ENCODE assay signal across 10 cellular contexts in genomic region chrX:129678881-129679195, GRCh38. TPM values are rescaled to one million over a fixed set of nuclear protein-coding genes. Genes with fewer than 3 reads are reported as not detected.
A peak's percentile ranks its signal among the peaks of the same experiment; 100 is the strongest.
DNase-seq lines count a peak whose midpoint lies in the region; ATAC-seq and TF ChIP-seq lines count a peak whose summit lies in the region.
"Had no signal": no experiment of that assay in that cellular context is flagged by ENCODE, and none has a peak within 500 bp of the region (broad histone marks: within the 10 kb centered on the region; RNA-seq: fewer than 3 reads in every experiment).

No MANE protein-coding gene starts in this region.

- no peaks in the 10 kb centered on the region for H3K36me3 Mint-ChIP-seq in natural killer cell
- peaks cover 4% of the 10 kb centered on the region for H3K36me3 Mint-ChIP-seq in glutamatergic neuron (ENCODE audit: unreplicated experiment)
- H3K36me3 Mint-ChIP-seq: brain had no signal

- H3K27me3 ChIP-seq in ACC112 (ENCODE audit: insufficient read depth, low read length) (no peaks in the 10 kb centered on the region), GM23248 (replicated peaks; ENCODE audit: insufficient read depth) (no peaks in the 10 kb centered on the region)

- WGBS in GM23248 (ENCODE audit: low coverage in 1 of 2, low lambda C conversion rate in 2 of 2, missing lambda C conversion rate in 2 of 2), 2 experiments: 10 to 14% methylated on average over 4 of the region's 4 CpGs

- H3K4me3 ChIP-seq in ACC112 (ENCODE audit: low read depth, low read length) (peak overlapping the region; percentile 80), GM23248 (peak overlapping the region; percentile 63)

- H3K4me1 ChIP-seq in ACC112 (ENCODE audit: control insufficient read depth, insufficient read depth, low read length, unreplicated experiment): peaks cover 10% of the 10 kb centered on the region
- H3K4me1 ChIP-seq in GM23248 (ENCODE audit: insufficient read depth): peaks cover 6% of the 10 kb centered on the region

- no peaks in the 10 kb centered on the region for H3F3A ChIP-seq in GM23248 (ENCODE audit: insufficient read depth)

- H3K36me3 ChIP-seq in ACC112 (ENCODE audit: insufficient read depth, low read length): no peaks in the 10 kb centered on the region
- no peaks in the 10 kb centered on the region for H3K36me3 ChIP-seq in GM23248 (ENCODE audit: low read depth)

- H3K27ac Mint-ChIP-seq in natural killer cell (peak overlapping the region in 1 of 2 donors; percentile 75), glutamatergic neuron (ENCODE audit: unreplicated experiment) (no peak overlapping the region)
- H3K27ac Mint-ChIP-seq: brain had no signal

- no peak for DNase-seq in GM23248
- no peak for DNase-seq in natural killer cell
- DNase-seq in A172 (ENCODE audit: low spot score): no peak
- no peak for DNase-seq in glutamatergic neuron
- DNase-seq: KG1 had no signal

- intact Hi-C loops in natural killer cell (cut with micrococcal nuclease): loop anchor here (1.0 to 10.0 kb wide), 2 partner anchors 46 to 144 kb away; no protein-coding TSS in a partner anchor

- H3K4me2 ChIP-seq in GM23248 (ENCODE audit: unreplicated experiment): peak overlapping the region; percentile 9

- H3K27ac ChIP-seq in ACC112 (ENCODE audit: low read depth, low read length) (no peak overlapping the region), GM23248 (no peak overlapping the region), angular gyrus (ENCODE audit: low read depth, low read length) (peak overlapping the region; percentile 22)

- in situ Hi-C loops in GM23248 (cut with MboI): no loop called here

- H3K9ac ChIP-seq in GM23248: peak overlapping the region; percentile 73

- no peaks in the 10 kb centered on the region for H3K9me3 Mint-ChIP-seq in natural killer cell
- H3K9me3 Mint-ChIP-seq in glutamatergic neuron (ENCODE audit: unreplicated experiment): no peaks in the 10 kb centered on the region

- no peaks in the 10 kb centered on the region for H3K9me2 ChIP-seq in GM23248 (ENCODE audit: insufficient read depth)

- H3K4me1 Mint-ChIP-seq in natural killer cell (peaks cover 0 to 20% of the 10 kb centered on the region in 2 donors), glutamatergic neuron (ENCODE audit: low read depth, unreplicated experiment) (no peaks in the 10 kb centered on the region)
- H3K4me1 Mint-ChIP-seq: brain had no signal

- ATAC-seq in natural killer cell (no peak), HG03520 (IDR thresholded peaks at IDR 0.05; ENCODE audit: unreplicated experiment) (no peak), GM21423 (IDR thresholded peaks at IDR 0.05; ENCODE audit: unreplicated experiment) (no peak)

- H3K9me3 ChIP-seq in GM23248 (ENCODE audit: low read depth): no peaks in the 10 kb centered on the region

- H3K4me3 Mint-ChIP-seq in natural killer cell (peak overlapping the region; percentile 59), glutamatergic neuron (ENCODE audit: unreplicated experiment) (no peak overlapping the region)
- H3K4me3 Mint-ChIP-seq: brain had no signal

- peaks cover 3 to 7% of the 10 kb centered on the region in 2 donors for H3K27me3 Mint-ChIP-seq in natural killer cell (ENCODE audit: low read depth in 2 of 2)
- H3K27me3 Mint-ChIP-seq in glutamatergic neuron (ENCODE audit: unreplicated experiment): peaks cover 4% of the 10 kb centered on the region
- H3K27me3 Mint-ChIP-seq: brain had no signal

- H4K20me1 ChIP-seq in GM23248 (ENCODE audit: insufficient read depth): no peaks in the 10 kb centered on the region

- H3K79me2 ChIP-seq in ACC112 (ENCODE audit: control insufficient read depth, insufficient read depth, low read length, unreplicated experiment) (no peaks in the 10 kb centered on the region), GM23248 (ENCODE audit: insufficient read depth) (no peaks in the 10 kb centered on the region)

- H2AFZ ChIP-seq in ACC112 (ENCODE audit: low read length, unreplicated experiment) (peak overlapping the region; percentile 93), GM23248 (peak overlapping the region; percentile 93)

- TF ChIP-seq CTCF in natural killer cell (IDR thresholded peaks at IDR 0.05): no peak
- TF ChIP-seq CTCF in glutamatergic neuron (IDR thresholded peaks at IDR 0.05; ENCODE audit: partially characterized antibody, unreplicated experiment): no peak

RNA-seq across cellular contexts. Expression of gene APLN, which starts 24.1 kb away (rescaled TPM):
- total RNA-seq in GM23248 (2014; rRNA removed; shearing (Covaris generic)): 0.43 and 1.1 TPM in 2 replicates
- 0.80 and 1.1 TPM in 2 replicates for polyA plus RNA-seq in GM23248 (2016; fragmentation: Nextera tagmentation; extraction: Ambion mirVana)
- total RNA-seq in natural killer cell: under 1 TPM in 1 of 3 donors, not detected in 2; 0.07 TPM
- total RNA-seq in A172 (2014; rRNA removed; shearing (Covaris generic)): 0.31 and 0.65 TPM in 2 replicates
- not detected for total RNA-seq in glutamatergic neuron (ENCODE audit: unreplicated experiment)

RNA-seq across cellular contexts. Expression of gene XPNPEP2, which starts 59.9 kb away (rescaled TPM):
- 0.65 and 1.9 TPM in 2 replicates for total RNA-seq in GM23248 (2014; rRNA removed; shearing (Covaris generic))
- polyA plus RNA-seq in GM23248 (2016; fragmentation: Nextera tagmentation; extraction: Ambion mirVana): 0.56 and 0.74 TPM in 2 replicates
- total RNA-seq in natural killer cell (1 to 10 TPM in 2 of 3 donors, under 1 TPM in 1; 0.96 to 2.6 (median 1.6) TPM), glutamatergic neuron (ENCODE audit: unreplicated experiment) (not detected)
- not detected in 2 replicates for total RNA-seq in A172 (2014; rRNA removed; shearing (Covaris generic))
